In the genomic region with DNA sequence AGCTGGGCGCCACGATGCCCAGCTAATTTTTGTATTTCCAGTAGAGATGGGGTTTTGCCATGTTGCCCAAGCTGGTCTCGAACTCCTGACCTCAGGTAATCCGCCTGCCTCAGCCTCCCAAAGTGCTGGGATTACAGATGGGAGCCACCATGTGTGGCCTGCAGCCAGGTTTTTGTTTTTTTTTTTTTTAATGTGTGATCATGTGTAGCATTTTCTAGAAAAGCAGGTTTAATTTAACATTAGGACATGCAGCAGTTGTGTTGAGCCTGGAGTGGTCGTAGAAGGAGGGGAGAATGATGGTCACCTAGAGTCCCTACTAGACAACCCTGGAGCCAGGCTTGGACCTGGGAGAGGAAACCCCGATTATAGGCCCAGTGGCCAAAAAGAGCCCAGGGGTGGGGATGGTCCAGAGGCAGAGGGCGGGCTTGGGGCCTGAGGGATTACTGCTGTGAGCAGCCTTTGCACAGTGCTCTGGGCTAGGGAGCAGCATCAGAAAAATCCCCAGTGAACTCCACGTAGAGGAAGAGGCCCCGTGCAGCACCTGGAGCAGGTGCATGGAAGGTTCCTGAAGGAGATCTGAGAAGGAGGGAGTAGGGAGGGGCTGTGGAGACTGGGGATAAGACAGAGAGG, we compare ENCODE assay signal across 25 cellular contexts. TPM values are rescaled to one million over a fixed set of nuclear protein-coding genes. Genes with fewer than 3 reads are reported as not detected.
A peak's percentile ranks its signal among the peaks of the same experiment; 100 is the strongest.
DNase-seq lines count a peak whose midpoint lies in the region; ATAC-seq and TF ChIP-seq lines count a peak whose summit lies in the region.
"Had no signal": no experiment of that assay in that cellular context is flagged by ENCODE, and none has a peak within 500 bp of the region (broad histone marks: within the 10 kb centered on the region; RNA-seq: fewer than 3 reads in every experiment).

No MANE protein-coding gene starts in this region.

- peak overlapping the region; percentile 94 for H2BK15ac ChIP-seq in neuronal stem cell (ENCODE audit: low read length)

- H3K27ac Mint-ChIP-seq in GM23338 = peak overlapping the region; percentile 28; the same call in 1 of the 2 replicates
- H3K27ac Mint-ChIP-seq in activated T-cell treated with anti-CD3 and anti-CD28 coated beads, Interleukin-2, amount 50 U/mL, for 72 hours = no peak overlapping the region
- H3K27ac Mint-ChIP-seq: CD4-positive, alpha-beta T cell had no signal

- peak overlapping the region; percentile 69 for H3K4ac ChIP-seq in neuronal stem cell (ENCODE audit: low read length)

- ATAC-seq in GM23338 (no peak), HG03135 (IDR thresholded peaks at IDR 0.05; ENCODE audit: unreplicated experiment) (no peak)
- ATAC-seq in activated T-cell treated with anti-CD3 and anti-CD28 coated beads, Interleukin-2, amount 50 U/mL, for 72 hours (replicated peaks in 1 of 2) = no peak
- ATAC-seq: A549, Panc1 had no signal

- no peak overlapping the region for H3K4me2 ChIP-seq in GM23338
- H3K4me2 ChIP-seq in neuronal stem cell (ENCODE audit: insufficient read depth, low read length, poor library complexity, severe bottlenecking) = no peak overlapping the region
- H3K4me2 ChIP-seq: A549; BLaER1 treated with 17β-estradiol and CSF1 and Interleukin-3, amounts not matched to agents 10 nM and 100 nM had no signal

- no peaks in the 10 kb centered on the region for H4K20me1 ChIP-seq in GM23338 (replicated peaks; ENCODE audit: insufficient read depth)
- H4K20me1 ChIP-seq: BLaER1 treated with 17β-estradiol and CSF1 and Interleukin-3, amounts not matched to agents 10 nM and 100 nM had no signal

- intact Hi-C loops in spleen (cut with DNase I; ENCODE audit: low total_unique reads) = no loop called here

- no peak overlapping the region for H2AFZ ChIP-seq in GM23338
- H2AFZ ChIP-seq in neuronal stem cell (ENCODE audit: low read length) = no peak overlapping the region

- H3K9me2 ChIP-seq in GM23338 (ENCODE audit: insufficient read depth) = no peaks in the 10 kb centered on the region

- H3K27ac ChIP-seq in GM23338 (ENCODE audit: low read depth) (no peak overlapping the region), neuronal stem cell (replicated peaks; ENCODE audit: low read length) (no peak overlapping the region), spleen (no peak overlapping the region)
- H3K27ac ChIP-seq: A549; BLaER1 treated with 17β-estradiol and CSF1 and Interleukin-3, amounts not matched to agents 10 nM and 100 nM; HL-60; RWPE1 had no signal

- DNase-seq in GM23338 (ENCODE audit: low spot score) (no peak), ecto neural progenitor cell (ENCODE audit: low spot score) (peak; percentile 34), neuronal stem cell (ENCODE audit: low spot score) (no peak), spleen (peak; percentile 39), NCI-H82 (lab: John Stamatoyannopoulos, UW) (no peak)
- DNase-seq in activated T-cell treated with anti-CD3 and anti-CD28 coated beads, Interleukin-2, amount 50 U/mL, for 72 hours = no peak
- DNase-seq: AML-193, DMS 273 treated with DMSO at 0.1 percent for 48 hours, DND-41, HCEC 1CT, NCI-H1048, NCI-H1417, NCI-H1694, NCI-H2029 treated with DMSO at 0.1 percent for 48 hours, NCI-H446 treated with DMSO at 0.1 percent for 48 hours, NCI-H526 treated with DMSO at 0.1 percent for 48 hours, SHP77 had no signal

- H3K14ac ChIP-seq in neuronal stem cell (ENCODE audit: low read length) = no peak overlapping the region

- no CpG with 5 or more reads among the region's 9 CpGs for WGBS in neuronal stem cell (ENCODE audit: extremely low coverage in 2 of 2, insufficient read length in 2 of 2, insufficient replicate concordance in 1 of 2), 2 donors
- WGBS in spleen, 5 donors = 77 to 89% (median 81%) methylated on average over 8 to 9 of the region's 9 CpGs

- peak overlapping the region; percentile 87 for H2BK5ac ChIP-seq in neuronal stem cell (ENCODE audit: low read length)

- peaks cover 3% of the 10 kb centered on the region; the same call in 1 of the 3 replicates for H3K4me1 Mint-ChIP-seq in GM23338
- H3K4me1 Mint-ChIP-seq in activated T-cell treated with anti-CD3 and anti-CD28 coated beads, Interleukin-2, amount 50 U/mL, for 72 hours (ENCODE audit: low read depth) = no peaks in the 10 kb centered on the region

- peaks cover 0 to 5% of the 10 kb centered on the region in 2 donors for H3K9me3 ChIP-seq in neuronal stem cell (replicated peaks in 1 of 2; ENCODE audit: control insufficient read depth in 2 of 2, insufficient read depth in 1 of 2, low read depth in 1 of 2, low read length in 2 of 2)
- peaks cover 0 to 11% (median 0%) of the 10 kb centered on the region in 8 donors for H3K9me3 ChIP-seq in spleen
- H3K9me3 ChIP-seq: A549 had no signal

- H4K91ac ChIP-seq in neuronal stem cell (ENCODE audit: low read depth, low read length, poor library complexity) = no peak overlapping the region

- H4K8ac ChIP-seq in neuronal stem cell (ENCODE audit: low read depth, low read length) = peak overlapping the region; percentile 75

- no peak for TF ChIP-seq POLR2A in spleen (IDR thresholded peaks at IDR 0.05)

- H3K18ac ChIP-seq in neuronal stem cell (ENCODE audit: low read length) = peak overlapping the region; percentile 71

- H3K36me3 Mint-ChIP-seq in GM23338 (ENCODE audit: low read depth) = no peaks in the 10 kb centered on the region
- H3K36me3 Mint-ChIP-seq in activated T-cell treated with anti-CD3 and anti-CD28 coated beads, Interleukin-2, amount 50 U/mL, for 72 hours (ENCODE audit: insufficient read depth in 2 of 2) = no peaks in the 10 kb centered on the region

- H3K79me1 ChIP-seq in neuronal stem cell (ENCODE audit: low read depth, low read length) = peaks cover 2% of the 10 kb centered on the region

- no peaks in the 10 kb centered on the region for H3K36me3 ChIP-seq in GM23338 (ENCODE audit: insufficient read depth)
- peaks cover 0 to 2% of the 10 kb centered on the region in 2 donors for H3K36me3 ChIP-seq in neuronal stem cell (replicated peaks in 1 of 2; ENCODE audit: control insufficient read depth in 2 of 2, insufficient read depth in 2 of 2, low read length in 2 of 2)
- no peaks in the 10 kb centered on the region for H3K36me3 ChIP-seq in spleen
- H3K36me3 ChIP-seq: BLaER1 treated with 17β-estradiol and CSF1 and Interleukin-3, amounts not matched to agents 10 nM and 100 nM had no signal

- H3K27me3 ChIP-seq in GM23338 (ENCODE audit: insufficient read depth) (no peaks in the 10 kb centered on the region), neuronal stem cell (ENCODE audit: control insufficient read depth in 3 of 3, insufficient read depth in 3 of 3, low read depth in 1 of 3, low read length in 3 of 3) (peaks cover 0 to 3% (median 0%) of the 10 kb centered on the region in 3 experiments), spleen (replicated peaks in 1 of 7) (no peaks in the 10 kb centered on the region)
- H3K27me3 ChIP-seq: BLaER1 treated with 17β-estradiol and CSF1 and Interleukin-3, amounts not matched to agents 10 nM and 100 nM had no signal

- H3K4me1 ChIP-seq in GM23338 (ENCODE audit: insufficient read depth) (no peaks in the 10 kb centered on the region), neuronal stem cell (ENCODE audit: control insufficient read depth in 2 of 2, insufficient read depth in 1 of 2, low read depth in 1 of 2, low read length in 2 of 2) (peaks cover 0 to 2% of the 10 kb centered on the region in 2 donors), spleen (no peaks in the 10 kb centered on the region)
- H3K4me1 ChIP-seq: A549 had no signal

- peak overlapping the region; percentile 63 for H2BK120ac ChIP-seq in neuronal stem cell (ENCODE audit: low read depth, low read length)

- H3K79me2 ChIP-seq in GM23338 (replicated peaks; ENCODE audit: insufficient read depth) = no peaks in the 10 kb centered on the region

- H3K9ac ChIP-seq in neuronal stem cell (ENCODE audit: low read depth, low read length, poor library complexity) = no peak overlapping the region
- H3K9ac ChIP-seq: BLaER1 treated with 17β-estradiol and CSF1 and Interleukin-3, amounts not matched to agents 10 nM and 100 nM had no signal

- H3K4me3 ChIP-seq in GM23338 = no peak overlapping the region
- H3K4me3 ChIP-seq in neuronal stem cell (ENCODE audit: low read length in 2 of 2) = no peak overlapping the region
- H3K4me3 ChIP-seq in spleen = no peak overlapping the region
- H3K4me3 ChIP-seq: A549; BLaER1 treated with 17β-estradiol and CSF1 and Interleukin-3, amounts not matched to agents 10 nM and 100 nM had no signal

- TF ChIP-seq CTCF in GM23338 (conservative IDR thresholded peaks at IDR 0.05; ENCODE audit: low read depth in 2 of 2) = no peak
- TF ChIP-seq CTCF in spleen (IDR thresholded peaks at IDR 0.05 in 8 of 11, conservative IDR thresholded peaks at IDR 0.05 in 3 of 11) = no peak

- no peak overlapping the region for H3K4me3 Mint-ChIP-seq in GM23338
- H3K4me3 Mint-ChIP-seq in activated T-cell treated with anti-CD3 and anti-CD28 coated beads, Interleukin-2, amount 50 U/mL, for 72 hours = no peak overlapping the region
- H3K4me3 Mint-ChIP-seq: CD4-positive, alpha-beta T cell had no signal

- no peaks in the 10 kb centered on the region for H3K9me3 Mint-ChIP-seq in GM23338
- peaks cover 0 to 2% of the 10 kb centered on the region in 2 donors for H3K9me3 Mint-ChIP-seq in activated T-cell treated with anti-CD3 and anti-CD28 coated beads, Interleukin-2, amount 50 U/mL, for 72 hours
- H3K9me3 Mint-ChIP-seq: CD4-positive, alpha-beta T cell had no signal

- no peaks in the 10 kb centered on the region for H3K27me3 Mint-ChIP-seq in GM23338 (ENCODE audit: insufficient read depth, low read depth, poor library complexity)
- no peaks in the 10 kb centered on the region for H3K27me3 Mint-ChIP-seq in activated T-cell treated with anti-CD3 and anti-CD28 coated beads, Interleukin-2, amount 50 U/mL, for 72 hours (ENCODE audit: low read depth)

- H2AK5ac ChIP-seq in neuronal stem cell (ENCODE audit: low read depth, low read length) = peak overlapping the region; percentile 58

- peak overlapping the region; percentile 84 for H2BK12ac ChIP-seq in neuronal stem cell (ENCODE audit: low read length)

- H3K23ac ChIP-seq in neuronal stem cell (ENCODE audit: low read depth, low read length, poor library complexity) = no peak overlapping the region

- H3F3A ChIP-seq in GM23338 (replicated peaks; ENCODE audit: low read depth) = no peaks in the 10 kb centered on the region

RNA-seq across cellular contexts. Expression of a gene that starts 13.6 kb away (rescaled TPM):
- 0.54 and 1.1 TPM in 2 replicates for total RNA-seq in GM23338 (2014; rRNA removed; shearing (Covaris generic))
- polyA plus RNA-seq in GM23338 (2016; fragmentation: Nextera tagmentation; extraction: Ambion mirVana) (0.70 and 1.2 TPM in 2 replicates), spleen (not detected)
- 6,496 TPM for polyA plus RNA-seq in neuronal stem cell (2013, experiment 1 of 2)
- polyA plus RNA-seq in neuronal stem cell (2013, experiment 2 of 2) = 6,408 TPM
- total RNA-seq in spleen = under 1 TPM in 3 of 7 donors, not detected in 4; 0.17 to 0.79 (median 0.38) TPM
- total RNA-seq in activated T-cell treated with anti-CD3 and anti-CD28 coated beads, Interleukin-2, amount 50 U/mL, for 72 hours = not detected
- total RNA-seq: CD4-positive, alpha-beta T cell; OCI-LY7 had no signal

Comparison
In these comparisons a context has a peak if more than half of its experiments do, and no peak if none do; other contexts are left out.
1. DNase-seq: peak in ecto neural progenitor cell (single experiment) and spleen (single experiment); none in GM23338 (single experiment), neuronal stem cell (single experiment), activated T-cell treated with anti-CD3 and anti-CD28 coated beads, Interleukin-2, amount 50 U/mL, for 72 hours (0 of 2) and NCI-H82 (single experiment).